Comparison of ENCODE assay signal across 28 cellular contexts in the genomic region with DNA sequence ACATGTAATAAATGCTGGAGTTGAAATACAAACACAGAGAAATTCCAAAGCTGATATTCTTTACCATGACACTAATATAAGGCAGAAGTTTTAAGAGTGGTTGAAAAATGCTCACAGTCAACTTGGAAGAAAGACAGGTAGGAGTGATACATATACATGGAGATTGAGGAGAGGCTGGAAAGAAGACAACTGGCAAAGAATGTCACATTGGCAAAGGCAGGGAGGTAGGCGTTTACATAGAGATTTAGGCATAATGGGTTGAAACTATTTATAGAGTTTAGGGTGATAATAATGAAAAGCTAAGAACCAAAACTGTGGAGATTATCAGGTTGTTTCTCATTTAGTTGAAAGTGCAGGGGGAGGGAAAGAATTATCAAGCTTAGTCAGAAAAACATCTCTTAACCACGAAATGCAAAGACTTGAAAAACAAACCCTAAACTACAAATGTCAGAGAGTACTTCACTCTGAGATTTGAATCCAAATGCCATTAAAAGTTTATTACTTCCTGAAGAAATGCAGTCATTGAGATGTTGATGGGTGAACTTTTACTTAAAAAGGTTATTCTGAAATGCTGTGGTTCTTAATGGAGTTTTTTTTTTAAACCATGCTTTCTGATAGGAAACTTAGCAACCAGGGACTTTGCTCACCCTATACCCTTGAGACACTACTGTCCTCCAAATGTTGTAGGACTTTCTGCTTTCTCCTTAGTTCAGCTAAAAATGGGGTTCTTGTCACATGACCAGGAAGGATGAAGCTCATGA.
"Had no signal": no experiment of that assay in that cellular context is flagged by ENCODE, and none has a peak within 500 bp of the region (broad histone marks: within the 10 kb centered on the region; RNA-seq: fewer than 3 reads in every experiment).

No MANE protein-coding gene starts in this region.

- H3K4me1 Mint-ChIP-seq: activated CD4-positive, alpha-beta T cell treated with anti-CD3 and anti-CD28 coated beads for 36 hours; activated CD4-positive, alpha-beta T cell treated with anti-CD3 and anti-CD28 coated beads, Interleukin-2, amount 10 ng/mL, durations not matched to agents 24 days and 14 days; activated CD8-positive, alpha-beta memory T cell treated with anti-CD3 and anti-CD28 coated beads, Interleukin-2, amount 10 ng/mL, durations not matched to agents 7 days and 5 days; activated naive CD4-positive, alpha-beta T cell treated with anti-CD3 and anti-CD28 coated beads, Interleukin-2, amount 10 ng/mL, durations not matched to agents 7 days and 5 days; T-helper 17 cell had no signal

- H3K27me3 Mint-ChIP-seq: activated CD4-positive, alpha-beta memory T cell treated with anti-CD3 and anti-CD28 coated beads for 36 hours; activated CD4-positive, alpha-beta T cell treated with anti-CD3 and anti-CD28 coated beads, Interleukin-2, amount 10 ng/mL, durations not matched to agents 24 days and 14 days; activated CD8-positive, alpha-beta memory T cell treated with anti-CD3 and anti-CD28 coated beads, Interleukin-2, amount 10 ng/mL, durations not matched to agents 7 days and 5 days; activated naive CD4-positive, alpha-beta T cell treated with anti-CD3 and anti-CD28 coated beads, Interleukin-2, amount 10 ng/mL, durations not matched to agents 7 days and 5 days; activated naive CD8-positive, alpha-beta T cell; effector memory CD8-positive, alpha-beta T cell; T-helper 17 cell had no signal

- H3K27me3 ChIP-seq: brain microvascular endothelial cell had no signal

- H3K27ac ChIP-seq: brain microvascular endothelial cell, epithelial cell of prostate, WERI-Rb-1 had no signal

- H3K4me3 Mint-ChIP-seq: activated CD4-positive, alpha-beta memory T cell treated with anti-CD3 and anti-CD28 coated beads for 36 hours; activated CD4-positive, alpha-beta T cell treated with anti-CD3 and anti-CD28 coated beads for 36 hours; activated CD4-positive, alpha-beta T cell treated with anti-CD3 and anti-CD28 coated beads, Interleukin-2, amount 10 ng/mL, durations not matched to agents 24 days and 14 days; activated CD8-positive, alpha-beta memory T cell treated with anti-CD3 and anti-CD28 coated beads, Interleukin-2, amount 10 ng/mL, durations not matched to agents 7 days and 5 days; activated CD8-positive, alpha-beta T cell treated with anti-CD3 and anti-CD28 coated beads, Interleukin-2, amount 10 ng/mL, durations not matched to agents 7 days and 5 days; activated naive CD4-positive, alpha-beta T cell treated with anti-CD3 and anti-CD28 coated beads, Interleukin-2, amount 10 ng/mL, durations not matched to agents 7 days and 5 days; activated naive CD8-positive, alpha-beta T cell; activated T-cell treated with anti-CD3 and anti-CD28 coated beads, Interleukin-2, amount 50 U/mL, for 72 hours; effector memory CD8-positive, alpha-beta T cell; T-helper 17 cell; T-helper 2 cell treated with Interferon-gamma antibody and Interleukin-4, amounts not matched to agents 5 μg/mL and 100 μg/mL, for 36 hours had no signal

- H3K36me3 Mint-ChIP-seq: activated CD8-positive, alpha-beta memory T cell treated with anti-CD3 and anti-CD28 coated beads, Interleukin-2, amount 10 ng/mL, durations not matched to agents 7 days and 5 days; activated naive CD4-positive, alpha-beta T cell treated with anti-CD3 and anti-CD28 coated beads, Interleukin-2, amount 10 ng/mL, durations not matched to agents 7 days and 5 days had no signal

- H3K36me3 ChIP-seq: brain microvascular endothelial cell, WERI-Rb-1 had no signal

- DNase-seq: activated CD4-positive, alpha-beta memory T cell treated with anti-CD3 and anti-CD28 coated beads for 36 hours; activated CD4-positive, alpha-beta T cell treated with anti-CD3 and anti-CD28 coated beads for 36 hours; activated CD4-positive, alpha-beta T cell treated with anti-CD3 and anti-CD28 coated beads, Interleukin-2, amount 10 ng/mL, durations not matched to agents 24 days and 14 days; activated CD4-positive, CD25-positive, alpha-beta regulatory T cell; activated CD4-positive, CD25-positive, alpha-beta regulatory T cell treated with anti-CD3 and anti-CD28 coated beads, Interleukin-2, amount 50 U/mL, for 72 hours; activated CD8-positive, alpha-beta memory T cell treated with anti-CD3 and anti-CD28 coated beads, Interleukin-2, amount 10 ng/mL, durations not matched to agents 7 days and 5 days; activated CD8-positive, alpha-beta memory T cell treated with anti-CD3 and anti-CD28 coated beads, Interleukin-2, amount 50 U/mL, for 4 hours; activated CD8-positive, alpha-beta T cell treated with anti-CD3 and anti-CD28 coated beads, Interleukin-2, amount 10 ng/mL, durations not matched to agents 7 days and 5 days; activated gamma-delta T cell; activated naive CD4-positive, alpha-beta T cell; activated naive CD4-positive, alpha-beta T cell treated with anti-CD3 and anti-CD28 coated beads, Interleukin-2, amount 10 ng/mL, durations not matched to agents 7 days and 5 days; activated T-cell treated with anti-CD3 and anti-CD28 coated beads, Interleukin-2, amount 50 U/mL, for 1 hour; activated T-cell treated with anti-CD3 and anti-CD28 coated beads, Interleukin-2, amount 50 U/mL, for 72 hours; amniotic stem cell; anterior cingulate cortex; brain microvascular endothelial cell; cortex of kidney; dermis blood vessel endothelial cell; effector CD4-positive, alpha-beta T cell; effector memory CD8-positive, alpha-beta T cell; foreskin fibroblast; T-helper 1 cell; T-helper 17 cell; T1000; WERI-Rb-1 had no signal

- H3K27ac Mint-ChIP-seq: activated CD4-positive, alpha-beta memory T cell treated with anti-CD3 and anti-CD28 coated beads for 36 hours; activated CD4-positive, alpha-beta T cell treated with anti-CD3 and anti-CD28 coated beads for 36 hours; activated CD4-positive, alpha-beta T cell treated with anti-CD3 and anti-CD28 coated beads, Interleukin-2, amount 10 ng/mL, durations not matched to agents 24 days and 14 days; activated CD8-positive, alpha-beta memory T cell treated with anti-CD3 and anti-CD28 coated beads, Interleukin-2, amount 10 ng/mL, durations not matched to agents 7 days and 5 days; activated CD8-positive, alpha-beta T cell treated with anti-CD3 and anti-CD28 coated beads, Interleukin-2, amount 10 ng/mL, durations not matched to agents 7 days and 5 days; activated naive CD4-positive, alpha-beta T cell treated with anti-CD3 and anti-CD28 coated beads, Interleukin-2, amount 10 ng/mL, durations not matched to agents 7 days and 5 days; activated naive CD8-positive, alpha-beta T cell; activated T-cell treated with anti-CD3 and anti-CD28 coated beads, Interleukin-2, amount 50 U/mL, for 72 hours; effector memory CD8-positive, alpha-beta T cell; T-helper 17 cell; T-helper 2 cell treated with Interferon-gamma antibody and Interleukin-4, amounts not matched to agents 5 μg/mL and 100 μg/mL, for 36 hours had no signal

- ATAC-seq: activated CD4-positive, alpha-beta T cell treated with anti-CD3 and anti-CD28 coated beads for 36 hours; activated CD8-positive, alpha-beta memory T cell treated with anti-CD3 and anti-CD28 coated beads, Interleukin-2, amount 10 ng/mL, durations not matched to agents 7 days and 5 days; activated CD8-positive, alpha-beta T cell treated with anti-CD3 and anti-CD28 coated beads, Interleukin-2, amount 10 ng/mL, durations not matched to agents 7 days and 5 days; activated T-cell treated with anti-CD3 and anti-CD28 coated beads, Interleukin-2, amount 50 U/mL, for 72 hours; effector memory CD8-positive, alpha-beta T cell; T-helper 17 cell had no signal
